Comparison of ENCODE assay signal across 8 cellular contexts in the genomic region with DNA sequence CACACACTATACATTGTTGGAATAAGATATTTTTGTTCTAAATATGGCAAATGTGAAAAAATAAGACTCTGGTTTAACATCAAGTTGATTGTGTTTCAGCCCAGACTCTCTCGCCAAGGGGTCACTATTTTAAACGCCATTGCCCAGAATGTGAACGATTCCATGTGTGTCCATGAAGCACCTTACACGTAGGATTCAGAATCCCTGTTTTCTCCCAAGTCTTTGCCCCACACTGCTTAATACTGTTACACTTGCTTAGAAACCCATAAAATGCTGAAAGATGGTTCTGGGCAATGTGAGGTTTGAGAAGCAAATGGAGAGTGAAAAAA. TPM values are rescaled to one million over a fixed set of nuclear protein-coding genes. Genes with fewer than 3 reads are reported as not detected.
A peak's percentile ranks its signal among the peaks of the same experiment; 100 is the strongest.
DNase-seq lines count a peak whose midpoint lies in the region; ATAC-seq, FAIRE-seq and TF ChIP-seq lines count a peak whose summit lies in the region.

No MANE protein-coding gene starts in this region.

- H3K9me2 ChIP-seq in neural cell (ENCODE audit: insufficient read depth, low read length) = no peaks in the 10 kb centered on the region

- no peak for TF ChIP-seq POLR2A in H1 (IDR thresholded peaks at IDR 0.05; ENCODE audit: control extremely low read depth in 1 of 2, low read depth in 2 of 2, low read length in 2 of 2)

- H3K4me1 ChIP-seq in BLaER1 (peaks cover 95% of the 10 kb centered on the region), H1 (replicated peaks in 1 of 4; ENCODE audit: control insufficient read depth in 3 of 4, insufficient read depth in 4 of 4, low read length in 3 of 4) (peaks cover 11 to 46% (median 23%) of the 10 kb centered on the region in 4 experiments)

- DNase-seq in MG63 (no peak), H1 (ENCODE audit: low read depth in 1 of 2, low spot score in 2 of 2) (no peak), substantia nigra (lab: John Stamatoyannopoulos, UW) (no peak), DMS153 treated with DMSO at 0.1 percent for 48 hours (lab: John Stamatoyannopoulos, UW; ENCODE audit: unreplicated experiment) (no peak), GF-D8 (lab: John Stamatoyannopoulos, UW) (no peak)

- no peak overlapping the region for H3K23ac ChIP-seq in H1 (ENCODE audit: insufficient read length)

- CTCF ChIA-PET in H1 (lab: Charles Lee; ENCODE audit: partially characterized antibody) = no interaction called here

- peak overlapping the region; percentile 62; the same call in 1 of the 2 replicates for H2BK12ac ChIP-seq in H1 (ENCODE audit: low read depth, low read length)

- H2BK20ac ChIP-seq in H1 (ENCODE audit: low read length) = no peak overlapping the region

- TF ChIP-seq RAD21 in H1 (IDR thresholded peaks at IDR 0.05 in 1 of 2, conservative IDR thresholded peaks at IDR 0.05 in 1 of 2; ENCODE audit: low read depth in 2 of 2, low read length in 2 of 2) (no peak), neural cell (conservative IDR thresholded peaks at IDR 0.05) (no peak)

- FAIRE-seq in H1 (lab: Jason Lieb, UNC) = peak; percentile 7

- H3K9me3 ChIP-seq in BLaER1 (peaks cover 5% of the 10 kb centered on the region; the same call in 1 of the 2 replicates), MG63 (no peaks in the 10 kb centered on the region), H1 (ENCODE audit: insufficient read depth in 2 of 2, low read depth in 1 of 2, low read length in 1 of 2) (no peaks in the 10 kb centered on the region), neural cell (ENCODE audit: low read length) (no peaks in the 10 kb centered on the region)

- H3K27me3 ChIP-seq in BLaER1 (no peaks in the 10 kb centered on the region), MG63 (no peaks in the 10 kb centered on the region), H1 (replicated peaks in 1 of 4; ENCODE audit: control insufficient read depth in 3 of 4, extremely low read depth in 1 of 4, insufficient read depth in 3 of 4, low read length in 3 of 4) (peaks cover 2 to 17% (median 14%) of the 10 kb centered on the region in 4 experiments), neural cell (ENCODE audit: insufficient read depth, low read depth, low read length) (peaks cover 61% of the 10 kb centered on the region)

- H3K18ac ChIP-seq in H1 (ENCODE audit: extremely low read depth, low read length) = peak overlapping the region; percentile 4; the same call in 1 of the 2 replicates

- no peak for ATAC-seq in GM21381 (IDR thresholded peaks at IDR 0.05; ENCODE audit: unreplicated experiment)

- peak overlapping the region; percentile 88 for H4K91ac ChIP-seq in H1 (replicated peaks; ENCODE audit: insufficient read length, low read length)

- H3K56ac ChIP-seq in H1 (replicated peaks; ENCODE audit: insufficient read length, low read depth, low read length) = no peak overlapping the region

- H4K5ac ChIP-seq in H1 (ENCODE audit: insufficient read length, low read depth, low read length) = peak overlapping the region; percentile 8

- H3K9ac ChIP-seq in BLaER1 = peak overlapping the region; percentile 75
- peak overlapping the region in 1 of 4 experiments; percentile 61; a peak in 2 of 7 replicates for H3K9ac ChIP-seq in H1 (replicated peaks in 1 of 4; ENCODE audit: extremely low read depth in 1 of 4, low read depth in 3 of 4, low read length in 3 of 4)
- peak overlapping the region; percentile 11 for H3K9ac ChIP-seq in neural cell (ENCODE audit: low read length)

- peaks cover 69% of the 10 kb centered on the region for H4K20me1 ChIP-seq in BLaER1
- peaks cover 2 to 8% of the 10 kb centered on the region in 2 experiments for H4K20me1 ChIP-seq in H1 (replicated peaks in 1 of 2; ENCODE audit: control insufficient read depth in 1 of 2, insufficient read depth in 2 of 2, low read length in 2 of 2)
- no peaks in the 10 kb centered on the region for H4K20me1 ChIP-seq in neural cell (ENCODE audit: insufficient read depth)

- POLR2A ChIA-PET in H1 (lab: Charles Lee; ENCODE audit: partially characterized antibody) = interaction anchor here (0.6 to 2.4 kb wide), 7 partner anchors 8 to 211 kb away, joined by 3 to 22 read pairs (median 3); a partner anchor contains a TSS

- H3K14ac ChIP-seq in H1 (ENCODE audit: insufficient read length) = no peak overlapping the region

- H2BK15ac ChIP-seq in H1 (ENCODE audit: low read length) = no peak overlapping the region

- H3K4ac ChIP-seq in H1 (replicated peaks; ENCODE audit: insufficient read length, low read depth, low read length) = no peak overlapping the region

- H3K4me3 ChIP-seq in BLaER1 (peak overlapping the region; percentile 69), MG63 (peak overlapping the region; percentile 42), H1 (ENCODE audit: extremely low read depth in 1 of 4, insufficient read depth in 2 of 4, low read depth in 3 of 4, low read length in 4 of 4) (peak overlapping the region; percentile 30 to 81 (median 42)), neural cell (ENCODE audit: low read length) (peak overlapping the region; percentile 70)

- TF ChIP-seq EP300 in H1 (IDR thresholded peaks at IDR 0.05; ENCODE audit: borderline replicate concordance in 1 of 2, low read depth in 2 of 2, low read length in 2 of 2) (no peak), neural cell (conservative IDR thresholded peaks at IDR 0.05; ENCODE audit: poor library complexity, severe bottlenecking) (no peak)

- peaks cover 17% of the 10 kb centered on the region for H3K23me2 ChIP-seq in H1 (ENCODE audit: low read depth, low read length)

- no peak overlapping the region for H2AK5ac ChIP-seq in H1 (ENCODE audit: low read depth, low read length)

- H3K79me1 ChIP-seq in H1 (ENCODE audit: low read depth, low read length) = peaks cover 2% of the 10 kb centered on the region; the same call in 1 of the 2 replicates

- 32% methylated on average over 4 of the region's 4 CpGs; no CpG with 5 or more reads in 1 of the 2 experiments for WGBS in H1 (ENCODE audit: extremely low coverage in 1 of 2, insufficient coverage in 1 of 2, insufficient read length in 1 of 2, insufficient replicate concordance in 2 of 2, low coverage in 1 of 2, low lambda C conversion rate in 2 of 2, missing lambda C conversion rate in 1 of 2), 2 experiments

- no peak overlapping the region for H4K8ac ChIP-seq in H1 (ENCODE audit: extremely low read depth, insufficient read depth, low read length)

- H2BK120ac ChIP-seq in H1 (replicated peaks; ENCODE audit: low read depth, low read length) = peak overlapping the region; percentile 25

- no peaks in the 10 kb centered on the region for H3F3A ChIP-seq in neural cell (ENCODE audit: insufficient read depth, low read length, poor library complexity, severe bottlenecking)

- peaks cover 0 to 80% of the 10 kb centered on the region in 2 experiments; a peak in 2 of 4 replicates for H3K79me2 ChIP-seq in H1 (ENCODE audit: control insufficient read depth in 1 of 2, insufficient read depth in 2 of 2, low read length in 2 of 2)
- H3K79me2 ChIP-seq in neural cell (replicated peaks; ENCODE audit: insufficient read depth, low read length) = no peaks in the 10 kb centered on the region

- H2BK5ac ChIP-seq in H1 (ENCODE audit: low read depth, low read length) = no peak overlapping the region

- H3K4me2 ChIP-seq in BLaER1 (peak overlapping the region; percentile 91), H1 (ENCODE audit: insufficient read depth in 1 of 2, low read depth in 2 of 2, low read length in 2 of 2) (peak overlapping the region; percentile 68 to 99), neural cell (ENCODE audit: low read length) (peak overlapping the region; percentile 22)

- TF ChIP-seq CTCF in H1 (IDR thresholded peaks at IDR 0.05; ENCODE audit: control extremely low read depth in 1 of 3, insufficient read depth in 1 of 3, low read depth in 1 of 3, low read length in 3 of 3) (no peak), neural cell (IDR thresholded peaks at IDR 0.05; ENCODE audit: poor library complexity, severe bottlenecking) (no peak)

- peak overlapping the region; percentile 79 for H3K27ac ChIP-seq in BLaER1
- no peak overlapping the region for H3K27ac ChIP-seq in H1 (ENCODE audit: low read depth, low read length)
- no peak overlapping the region for H3K27ac ChIP-seq in neural cell (ENCODE audit: low read length)
- no peak overlapping the region for H3K27ac ChIP-seq in substantia nigra (ENCODE audit: low read depth, low read length, poor library complexity, severe bottlenecking)

- H2AFZ ChIP-seq in H1 (ENCODE audit: low read length) (no peak overlapping the region), neural cell (ENCODE audit: low read depth, low read length) (no peak overlapping the region)

- peaks cover 42% of the 10 kb centered on the region for H3K36me3 ChIP-seq in BLaER1
- no peaks in the 10 kb centered on the region for H3K36me3 ChIP-seq in MG63
- H3K36me3 ChIP-seq in H1 (ENCODE audit: control insufficient read depth in 2 of 4, insufficient read depth in 4 of 4, low read length in 3 of 4) = no peaks in the 10 kb centered on the region; a peak in 1 of 8 replicates
- no peaks in the 10 kb centered on the region for H3K36me3 ChIP-seq in neural cell (ENCODE audit: insufficient read depth, low read length)

TF ChIP-seq in H1, 55 proteins besides CTCF, POLR2A, EP300 and RAD21 (continues in another document):
- no peak for TF ChIP-seq JUN (IDR thresholded peaks at IDR 0.05; ENCODE audit: low read depth, low read length)
- no peak for TF ChIP-seq SIX5 (IDR thresholded peaks at IDR 0.05; ENCODE audit: low read depth, low read length)

TF ChIP-seq in neural cell, 6 proteins besides CTCF, POLR2A, EP300 and RAD21 (continues in another document):
- TF ChIP-seq EZH2 (IDR thresholded peaks at IDR 0.05; ENCODE audit: borderline replicate concordance, insufficient read depth, low read length, poor library complexity, severe bottlenecking) (no peak), POLR2AphosphoS5 (IDR thresholded peaks at IDR 0.05) (no peak), SMC3 (conservative IDR thresholded peaks at IDR 0.05; ENCODE audit: poor library complexity) (no peak), MXI1 (conservative IDR thresholded peaks at IDR 0.05; ENCODE audit: poor library complexity, severe bottlenecking) (no peak)

RNA-seq across cellular contexts. Expression of a gene that starts 7.7 kb away (rescaled TPM):
- total RNA-seq in MG63 (2014; rRNA removed; shearing (Covaris generic); ENCODE audit: low replicate concordance) = 0.27 and 0.49 TPM in 2 replicates
- total RNA-seq in H1 (2021; fragmentation: NEBNext Ultra II Directional; extraction: Animal tissue kit (Norgen Biotek cat#: 25700)) = 14.0 and 14.4 TPM in 2 replicates
- polyA plus RNA-seq in H1 (2011; rRNA removed) (4.7 and 6.1 TPM in 2 replicates), neural cell (0.56 and 0.58 TPM in 2 replicates)
- 5.6 TPM for polyA plus RNA-seq in H1 (2011; cell fraction: cytosol; rRNA removed)
- 7.2 TPM for polyA plus RNA-seq in H1 (2011; cell fraction: nucleus; rRNA removed)
- polyA plus RNA-seq in H1 (2012, experiment 1 of 2) = 6.1 to 7.0 TPM (median 6.9 TPM) in 4 replicates
- 2.1 TPM for polyA plus RNA-seq in H1 (2012, experiment 2 of 2)
- polyA plus RNA-seq in H1 (2013, experiment 1 of 2) = 6.1 TPM
- polyA plus RNA-seq in H1 (2013, experiment 2 of 2) = 6.8 TPM
- 11.3 and 12.4 TPM in 2 replicates for polyA minus RNA-seq in H1 (2011; rRNA and poly(A)+ RNA removed)
- polyA minus RNA-seq in H1 (2011; cell fraction: cytosol; rRNA and poly(A)+ RNA removed) = 14.5 TPM
- 23.0 TPM for polyA minus RNA-seq in H1 (2011; cell fraction: nucleus; rRNA and poly(A)+ RNA removed)
- 2.7 TPM in 2 replicates for polyA minus RNA-seq in neural cell

Comparison
In these comparisons a context has a peak if more than half of its experiments do, and no peak if none do; other contexts are left out.
1. H3K4me2 ChIP-seq: peak in every context shown above with its lines; median percentile 91 in BLaER1; 84 in H1; 22 in neural cell.
2. RNA of a gene that starts 7.7 kb away (total RNA-seq): 14.0 to 14.4 TPM in H1; 0.27 to 0.49 TPM in MG63; every median in the first group is over 10 times any median in the second.
3. Peak in every context shown above with its lines, with median percentiles within 50 percentile points of each other: H3K4me3 ChIP-seq.